In genomic region chr1:67060811-67061218, GRCh38 we compare ENCODE assay signal across 12 cellular contexts. TPM values are rescaled to one million over a fixed set of nuclear protein-coding genes. Genes with fewer than 3 reads are reported as not detected.
A peak's percentile ranks its signal among the peaks of the same experiment; 100 is the strongest.
DNase-seq lines count a peak whose midpoint lies in the region; ATAC-seq, FAIRE-seq and TF ChIP-seq lines count a peak whose summit lies in the region.
"Had no signal": no experiment of that assay in that cellular context is flagged by ENCODE, and none has a peak within 500 bp of the region (broad histone marks: within the 10 kb centered on the region; RNA-seq: fewer than 3 reads in every experiment).

No MANE protein-coding gene starts in this region.

- no peak overlapping the region for H2BK5ac ChIP-seq in H9 (ENCODE audit: insufficient read length, low read length)

- ATAC-seq in HG02973 (IDR thresholded peaks at IDR 0.05; ENCODE audit: unreplicated experiment) (no peak), HG03039 (IDR thresholded peaks at IDR 0.05; ENCODE audit: unreplicated experiment) (no peak)

- H3K18ac ChIP-seq in H9 (ENCODE audit: insufficient read length, low read depth, low read length) = no peak overlapping the region

- H3K4me1 ChIP-seq in ACC112 (ENCODE audit: control insufficient read depth, insufficient read depth, low read length, unreplicated experiment) (peaks cover 31% of the 10 kb centered on the region), H9 (ENCODE audit: insufficient read depth, low read length) (no peaks in the 10 kb centered on the region)
- H3K4me1 ChIP-seq: BLaER1 treated with 17β-estradiol and CSF1 and Interleukin-3, amounts not matched to agents 10 nM and 100 nM had no signal

- H3K4me1 Mint-ChIP-seq in H9 = peaks cover 4% of the 10 kb centered on the region in 2 experiments

- H4K5ac ChIP-seq in H9 (ENCODE audit: insufficient read length, low read depth, low read length) = no peak overlapping the region

- no peaks in the 10 kb centered on the region; the same call in none of the 2 replicates for H3K27me3 Mint-ChIP-seq in H9 (ENCODE audit: low read depth)

- H3K4me3 ChIP-seq in ACC112 (ENCODE audit: low read depth, low read length) (no peak overlapping the region), astrocyte of the cerebellum (ENCODE audit: low read depth, low read length) (no peak overlapping the region), kidney epithelial cell (ENCODE audit: low read depth, low read length) (no peak overlapping the region)
- H3K4me3 ChIP-seq: BLaER1 treated with 17β-estradiol and CSF1 and Interleukin-3, amounts not matched to agents 10 nM and 100 nM had no signal

- H3K36me3 ChIP-seq in ACC112 (ENCODE audit: insufficient read depth, low read length) (no peaks in the 10 kb centered on the region), kidney epithelial cell (ENCODE audit: control insufficient read depth, insufficient read depth, low read length) (no peaks in the 10 kb centered on the region)
- H3K36me3 ChIP-seq: BLaER1 treated with 17β-estradiol and CSF1 and Interleukin-3, amounts not matched to agents 10 nM and 100 nM had no signal

- no peak overlapping the region for H3K27ac Mint-ChIP-seq in H9
- H3K27ac Mint-ChIP-seq: nephron progenitor cell had no signal

- H2BK12ac ChIP-seq in H9 (ENCODE audit: insufficient read length, low read depth, low read length) = no peak overlapping the region

- no peak overlapping the region for H4K8ac ChIP-seq in H9 (replicated peaks; ENCODE audit: insufficient read length, low read depth, low read length)

- no peaks in the 10 kb centered on the region for H4K20me1 ChIP-seq in H9 (ENCODE audit: control insufficient read depth, insufficient read depth, insufficient read length)
- H4K20me1 ChIP-seq: BLaER1 treated with 17β-estradiol and CSF1 and Interleukin-3, amounts not matched to agents 10 nM and 100 nM had no signal

- H3K9me3 ChIP-seq in H9 (ENCODE audit: control insufficient read depth, low read depth, low read length) = no peaks in the 10 kb centered on the region
- H3K9me3 ChIP-seq: BLaER1 treated with 17β-estradiol and CSF1 and Interleukin-3, amounts not matched to agents 10 nM and 100 nM had no signal

- no peak overlapping the region for H3K23ac ChIP-seq in H9 (ENCODE audit: insufficient read length, low read depth, low read length)

- H3K4ac ChIP-seq in H9 (ENCODE audit: low read depth, low read length) = no peak overlapping the region

- H3K56ac ChIP-seq in H9 (ENCODE audit: insufficient read length, low read depth, low read length) = no peak overlapping the region

- H2BK120ac ChIP-seq in H9 (ENCODE audit: low read depth, low read length, poor library complexity, severe bottlenecking) = no peak overlapping the region

- no peak for TF ChIP-seq CTCF in astrocyte of the cerebellum (IDR thresholded peaks at IDR 0.05; ENCODE audit: low read depth, low read length, missing control alignments)
- no peak for TF ChIP-seq CTCF in kidney epithelial cell (IDR thresholded peaks at IDR 0.05; ENCODE audit: insufficient read depth, low read length, poor library complexity, severe bottlenecking)
- TF ChIP-seq CTCF in H9 (conservative IDR thresholded peaks at IDR 0.05) = no peak

- H3T11ph ChIP-seq in H9 (ENCODE audit: low read length) = no peak overlapping the region

- no peaks in the 10 kb centered on the region for H3K9me3 Mint-ChIP-seq in H9
- H3K9me3 Mint-ChIP-seq: nephron progenitor cell had no signal

- H3K36me3 Mint-ChIP-seq in H9 (ENCODE audit: insufficient read depth in 1 of 3, low read depth in 3 of 3) = no peaks in the 10 kb centered on the region

- DNase-seq in HTR-8/SVneo (ENCODE audit: insufficient read length, low spot score) = peak; percentile 48
- DNase-seq in astrocyte of the cerebellum (ENCODE audit: low read depth) = peak; percentile 93
- peak; percentile 98 for DNase-seq in kidney epithelial cell (ENCODE audit: low read depth)
- no peak for DNase-seq in AML-193 (lab: John Stamatoyannopoulos, UW)
- no peak for DNase-seq in H9
- DNase-seq: activated naive CD4-positive, alpha-beta T cell treated with Interleukin-2 at 50 U/mL for 16 hours; NCI-H345; nephron progenitor cell had no signal

- H3K23me2 ChIP-seq in H9 (ENCODE audit: insufficient read length, low read depth, low read length, poor library complexity, severe bottlenecking) = no peaks in the 10 kb centered on the region

- H2AFZ ChIP-seq in ACC112 (ENCODE audit: low read length, unreplicated experiment) (peak overlapping the region; percentile 35), H9 (ENCODE audit: low read length) (no peak overlapping the region)

- H3K4me3 Mint-ChIP-seq in H9 = no peak overlapping the region
- H3K4me3 Mint-ChIP-seq: nephron progenitor cell had no signal

- no peak overlapping the region for H2BK15ac ChIP-seq in H9 (ENCODE audit: low read depth, low read length)

- peak overlapping the region; percentile 55 for H3K27ac ChIP-seq in ACC112 (ENCODE audit: low read depth, low read length)
- no peak overlapping the region for H3K27ac ChIP-seq in H9 (ENCODE audit: insufficient read length, low read depth, low read length)
- H3K27ac ChIP-seq: BLaER1 treated with 17β-estradiol and CSF1 and Interleukin-3, amounts not matched to agents 10 nM and 100 nM had no signal

- H3K79me2 ChIP-seq in ACC112 (ENCODE audit: control insufficient read depth, insufficient read depth, low read length, unreplicated experiment) (no peaks in the 10 kb centered on the region), H9 (ENCODE audit: insufficient read depth, low read length) (no peaks in the 10 kb centered on the region)

- no peak overlapping the region for H2AK5ac ChIP-seq in H9 (ENCODE audit: insufficient read length, low read length)

- H3K4me2 ChIP-seq in H9 (ENCODE audit: insufficient read depth, insufficient read length, low read length) = no peak overlapping the region
- H3K4me2 ChIP-seq: BLaER1 treated with 17β-estradiol and CSF1 and Interleukin-3, amounts not matched to agents 10 nM and 100 nM had no signal

- WGBS in H9 (ENCODE audit: extremely low coverage, insufficient read length, low lambda C conversion rate) = no CpG with 5 or more reads among the region's 2 CpGs

- FAIRE-seq in HTR-8/SVneo (lab: Jason Lieb, UNC) = peak; percentile 73

- H3K14ac ChIP-seq in H9 (ENCODE audit: insufficient read depth, low read length) = no peak overlapping the region

- no peak overlapping the region for H4K91ac ChIP-seq in H9 (ENCODE audit: insufficient read length, low read depth, low read length)

- H3K27me3 ChIP-seq in ACC112 (ENCODE audit: insufficient read depth, low read length) (no peaks in the 10 kb centered on the region), kidney epithelial cell (ENCODE audit: control insufficient read depth, insufficient read depth, low read length) (no peaks in the 10 kb centered on the region), H9 (ENCODE audit: insufficient read depth, low read length) (no peaks in the 10 kb centered on the region)
- H3K27me3 ChIP-seq: BLaER1 treated with 17β-estradiol and CSF1 and Interleukin-3, amounts not matched to agents 10 nM and 100 nM had no signal

- H2BK20ac ChIP-seq in H9 (ENCODE audit: low read depth, low read length, poor library complexity, severe bottlenecking) = no peak overlapping the region

- in situ Hi-C loops in astrocyte of the cerebellum (cut with HindIII; ENCODE audit: low sequenced_read_pairs) = no loop called here

- no peak overlapping the region for H3K9ac ChIP-seq in H9 (ENCODE audit: extremely low read depth, insufficient read length, low read length)
- H3K9ac ChIP-seq: BLaER1 treated with 17β-estradiol and CSF1 and Interleukin-3, amounts not matched to agents 10 nM and 100 nM had no signal

- H3K79me1 ChIP-seq in H9 (ENCODE audit: insufficient read depth, low read depth, low read length, poor library complexity, severe bottlenecking) = no peaks in the 10 kb centered on the region

RNA-seq across cellular contexts. Expression of gene SLC35D1, which starts 6.9 kb away (rescaled TPM):
- total RNA-seq in kidney epithelial cell (6.9 and 8.1 TPM in 2 replicates), H9 (2021) (3.8 and 4.2 TPM in 2 replicates)

Comparison
In these comparisons a context has a peak if more than half of its experiments do, and no peak if none do; other contexts are left out.
1. DNase-seq: peak in HTR-8/SVneo (single experiment), astrocyte of the cerebellum (single experiment) and kidney epithelial cell (single experiment); none in AML-193 (0 of 2) and H9 (single experiment).